ENCODE assay signal across 14 cellular contexts in the genomic region with DNA sequence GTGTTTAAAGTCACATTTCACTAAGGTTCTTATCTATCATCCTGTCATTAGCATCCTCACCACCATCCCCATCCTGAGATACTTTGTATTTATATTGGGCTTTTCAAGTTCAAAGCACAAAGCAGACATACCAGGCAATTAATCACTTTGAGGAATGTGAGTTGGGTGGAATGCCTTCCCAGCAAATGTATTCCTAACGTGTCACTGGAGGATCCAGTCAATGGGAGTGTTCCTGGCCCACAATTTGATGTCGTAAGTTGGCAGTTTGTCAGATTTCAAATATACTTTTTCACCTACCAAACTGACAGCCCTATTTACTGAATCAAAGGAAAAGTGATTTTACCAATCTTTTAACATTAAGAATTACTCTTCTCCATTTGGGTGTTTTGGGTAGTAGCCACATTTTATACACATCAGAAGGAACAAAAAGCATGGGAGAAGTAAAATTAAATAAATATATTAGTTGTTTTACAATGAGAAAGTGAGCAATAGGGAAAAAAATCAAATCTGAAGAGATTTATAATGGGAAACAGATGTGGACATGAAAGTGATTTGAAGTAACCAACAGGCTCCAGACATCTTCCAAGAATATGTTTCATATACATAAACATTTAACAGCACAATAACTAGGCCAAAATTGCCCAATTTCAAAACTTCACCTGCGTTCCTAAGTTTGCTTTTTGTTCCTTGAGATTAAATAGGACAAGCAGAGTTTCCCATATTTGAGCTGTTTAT.
DNase-seq lines count a peak whose midpoint lies in the region; ATAC-seq and TF ChIP-seq lines count a peak whose summit lies in the region.
"Had no signal": no experiment of that assay in that cellular context is flagged by ENCODE, and none has a peak within 500 bp of the region (broad histone marks: within the 10 kb centered on the region; RNA-seq: fewer than 3 reads in every experiment).

No MANE protein-coding gene starts in this region.

- intact Hi-C loops in heart right ventricle (cut with DNase I) = no loop called here

- no peaks in the 10 kb centered on the region for H3K9me3 ChIP-seq in heart right ventricle
- H3K9me3 ChIP-seq: BLaER1 treated with 17β-estradiol and CSF1 and Interleukin-3, amounts not matched to agents 10 nM and 100 nM; right lobe of liver had no signal

- no peak overlapping the region for H3K4me3 ChIP-seq in heart right ventricle
- H3K4me3 ChIP-seq: BLaER1 treated with 17β-estradiol and CSF1 and Interleukin-3, amounts not matched to agents 10 nM and 100 nM; right lobe of liver had no signal

- DNase-seq in ACHN (peak; percentile 36), HS-27A (ENCODE audit: low read depth) (peak; percentile 52), brain pericyte (ENCODE audit: low read depth, low spot score) (peak; percentile 22), kidney glomerular epithelial cell (lab: John Stamatoyannopoulos, UW) (peak; percentile 86), amniotic stem cell (lab: John Stamatoyannopoulos, UW) (no peak), heart right ventricle (no peak), NCI-H1105 treated with DMSO at 0.1 percent for 48 hours (lab: John Stamatoyannopoulos, UW) (no peak), GM13977 (ENCODE audit: low spot score) (no peak)
- DNase-seq: activated CD4-positive, alpha-beta T cell treated with anti-CD3 and anti-CD28 coated beads, Interleukin-2, amount 50 U/mL, for 4 hours; cerebellar nuclear complex; NCI-H1694 treated with DMSO at 0.1 percent for 48 hours; right lobe of liver; T-helper 17 cell had no signal

- ATAC-seq in heart right ventricle = no peak
- ATAC-seq: right lobe of liver, T-helper 17 cell had no signal

- no peaks in the 10 kb centered on the region for H3K36me3 ChIP-seq in heart right ventricle
- H3K36me3 ChIP-seq: BLaER1 treated with 17β-estradiol and CSF1 and Interleukin-3, amounts not matched to agents 10 nM and 100 nM; right lobe of liver had no signal

- H3K4me1 ChIP-seq in heart right ventricle = peaks cover 0 to 10% (median 0%) of the 10 kb centered on the region in 9 donors
- H3K4me1 ChIP-seq: BLaER1 treated with 17β-estradiol and CSF1 and Interleukin-3, amounts not matched to agents 10 nM and 100 nM; right lobe of liver had no signal

- no peak overlapping the region for H3K27ac ChIP-seq in heart right ventricle
- H3K27ac ChIP-seq: BLaER1 treated with 17β-estradiol and CSF1 and Interleukin-3, amounts not matched to agents 10 nM and 100 nM; right lobe of liver had no signal

- H3K27me3 ChIP-seq in heart right ventricle = no peaks in the 10 kb centered on the region
- H3K27me3 ChIP-seq: BLaER1 treated with 17β-estradiol and CSF1 and Interleukin-3, amounts not matched to agents 10 nM and 100 nM; right lobe of liver had no signal

- WGBS in heart right ventricle, 2 donors = 58 to 59% methylated on average over 3 of the region's 3 CpGs

- no peak for TF ChIP-seq CTCF in heart right ventricle (IDR thresholded peaks at IDR 0.05)
- no peak for TF ChIP-seq CTCF in GM13977 (IDR thresholded peaks at IDR 0.05; ENCODE audit: extremely low read depth, insufficient read depth, missing control alignments)

- in situ Hi-C loops in ACHN (cut with HindIII; ENCODE audit: low pct_ligation_motif_present, low pct_unique_long_range_greater_than_20kb, low sequenced_read_pairs) = no loop called here
- in situ Hi-C loops in GM13977 (cut with MboI; ENCODE audit: low pct_unique_long_range_greater_than_20kb, low sequenced_read_pairs, unreplicated experiment) = no loop called here

Comparison
In these comparisons a context has a peak if more than half of its experiments do, and no peak if none do; other contexts are left out.
1. DNase-seq: peak in ACHN (single experiment), HS-27A (single experiment), brain pericyte (single experiment) and kidney glomerular epithelial cell (single experiment); none in amniotic stem cell (single experiment), heart right ventricle (0 of 2), NCI-H1105 treated with DMSO at 0.1 percent for 48 hours (single experiment) and GM13977 (single experiment).